In the genomic region with DNA sequence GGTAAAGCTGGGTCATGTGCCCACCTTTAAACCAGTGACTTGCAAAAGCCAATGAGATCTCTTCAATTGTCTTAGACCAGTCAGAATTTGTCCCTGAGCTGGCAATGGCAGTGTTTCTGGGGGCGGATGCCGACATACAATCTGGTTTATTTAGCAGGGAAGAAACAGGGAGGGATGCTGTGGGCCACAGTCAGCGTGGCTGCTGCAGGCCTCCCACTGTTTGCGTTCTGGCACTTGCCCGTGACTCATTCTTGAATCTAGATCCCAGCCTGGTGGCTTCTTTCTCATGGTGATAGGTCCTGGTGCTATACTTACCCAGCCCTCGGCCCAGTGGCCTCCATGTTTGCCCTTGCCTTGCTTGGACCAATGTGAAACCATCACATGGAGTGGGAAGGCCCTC, we compare ENCODE assay signal across 37 cellular contexts. TPM values are rescaled to one million over a fixed set of nuclear protein-coding genes. Genes with fewer than 3 reads are reported as not detected.
"Had no signal": no experiment of that assay in that cellular context is flagged by ENCODE, and none has a peak within 500 bp of the region (broad histone marks: within the 10 kb centered on the region; RNA-seq: fewer than 3 reads in every experiment).

No MANE protein-coding gene starts in this region.

- H3K9me3 ChIP-seq: breast epithelium, gastrocnemius medialis, thyroid gland, upper lobe of right lung had no signal

- ATAC-seq: effector memory CD8-positive, alpha-beta T cell; gastrocnemius medialis; SK-N-SH treated with all-trans-retinoic acid at 6 μM for 48 hours; stimulated activated memory B cell treated with anti-CD40 and anti-IgM and Interleukin-4, amounts not matched to agents 10 μg/mL and 1 μg/mL and 100 μg/mL, for 72 hours; stimulated activated naive CD8-positive, alpha-beta T cell treated with anti-CD3 and anti-CD28 coated beads, Interleukin-15, amount 100 ng/mL, for 72 hours; T-helper 17 cell; upper lobe of right lung had no signal

- H3K9me3 Mint-ChIP-seq: activated CD4-positive, alpha-beta T cell treated with anti-CD3 and anti-CD28 coated beads, Interleukin-2, amount 10 ng/mL, durations not matched to agents 24 days and 14 days had no signal

- H3K27me3 Mint-ChIP-seq: activated CD4-positive, alpha-beta T cell treated with anti-CD3 and anti-CD28 coated beads, Interleukin-2, amount 10 ng/mL, durations not matched to agents 24 days and 14 days; stimulated activated naive CD8-positive, alpha-beta T cell treated with anti-CD3 and anti-CD28 coated beads, Interleukin-15, amount 100 ng/mL, for 72 hours; T-helper 17 cell had no signal

- H3K4me3 ChIP-seq: breast epithelium, gastrocnemius medialis, left ventricle myocardium inferior, sigmoid colon, smooth muscle cell, thyroid gland, upper lobe of right lung had no signal

- DNase-seq: activated CD4-positive, alpha-beta T cell treated with anti-CD3 and anti-CD28 coated beads, Interleukin-2, amount 10 ng/mL, durations not matched to agents 24 days and 14 days; activated CD4-positive, CD25-positive, alpha-beta regulatory T cell treated with anti-CD3 and anti-CD28 coated beads, Interleukin-2, amount 50 U/mL, for 72 hours; activated gamma-delta T cell treated with Interleukin-2 at 50 U/mL for 16 hours; activated naive CD4-positive, alpha-beta T cell treated with anti-CD3 and anti-CD28 coated beads, Interleukin-2, amount 50 U/mL, for 16 hours; activated T-cell treated with anti-CD3 and anti-CD28 coated beads for 4 hours; amniotic stem cell; central memory CD4-positive, alpha-beta T cell; effector memory CD8-positive, alpha-beta T cell; erythroblast; gastrocnemius medialis; glutamatergic neuron; islet precursor cell; left ventricle myocardium inferior; naive B cell; sigmoid colon; stimulated activated CD4-positive, alpha-beta T cell treated with anti-CD3 and anti-CD28 coated beads, Interleukin-1b, Interleukin-23, amount 100 ng/mL, for 48 hours; stimulated activated CD4-positive, alpha-beta T cell treated with anti-CD3 and anti-CD28 coated beads, Interleukin-4, amount 100 ng/mL, for 4 hours; stimulated activated CD8-positive, alpha-beta memory T cell treated with anti-CD3 and anti-CD28 coated beads, Interleukin-4, amount 100 ng/mL, for 48 hours; stimulated activated naive CD8-positive, alpha-beta T cell treated with anti-CD3 and anti-CD28 coated beads, Interleukin-15, amount 100 ng/mL, for 72 hours; substantia nigra; T-helper 17 cell; T1000; thyroid gland; upper lobe of right lung had no signal

- H3K36me3 ChIP-seq: breast epithelium, gastrocnemius medialis, left ventricle myocardium inferior, sigmoid colon, thyroid gland, upper lobe of right lung had no signal

- H3K27me3 ChIP-seq: breast epithelium, gastrocnemius medialis, sigmoid colon, thyroid gland, upper lobe of right lung had no signal

- H3K4me3 Mint-ChIP-seq: activated CD4-positive, alpha-beta T cell treated with anti-CD3 and anti-CD28 coated beads, Interleukin-2, amount 10 ng/mL, durations not matched to agents 24 days and 14 days; activated T-helper 1 cell treated with anti-CD3 and anti-CD28 coated beads, Interleukin-12 subunit alpha, Interleukin-12 subunit beta, Interleukin-2, Interleukin-4 antibody, amounts not matched to agents 30 ng/mL and 10 ng/mL and 1 ng/mL, durations not matched to agents 14 hours and 24 hours and 36 hours; effector memory CD8-positive, alpha-beta T cell; mesothelial cell of epicardium; naive B cell; stimulated activated memory B cell treated with anti-CD40 and anti-IgM and Interleukin-4, amounts not matched to agents 10 μg/mL and 1 μg/mL and 100 μg/mL, for 72 hours; stimulated activated naive CD8-positive, alpha-beta T cell treated with anti-CD3 and anti-CD28 coated beads, Interleukin-15, amount 100 ng/mL, for 72 hours; T-helper 17 cell had no signal

- H3K4me2 ChIP-seq: smooth muscle cell had no signal

- H3K27ac ChIP-seq: breast epithelium, gastrocnemius medialis, left ventricle myocardium inferior, sigmoid colon, thyroid gland, upper lobe of right lung had no signal

- H3K27ac Mint-ChIP-seq: activated CD4-positive, alpha-beta T cell treated with anti-CD3 and anti-CD28 coated beads, Interleukin-2, amount 10 ng/mL, durations not matched to agents 24 days and 14 days; activated T-helper 1 cell treated with anti-CD3 and anti-CD28 coated beads, Interleukin-12 subunit alpha, Interleukin-12 subunit beta, Interleukin-2, Interleukin-4 antibody, amounts not matched to agents 30 ng/mL and 10 ng/mL and 1 ng/mL, durations not matched to agents 14 hours and 24 hours and 36 hours; effector memory CD8-positive, alpha-beta T cell; mesothelial cell of epicardium; stimulated activated memory B cell treated with anti-CD40 and anti-IgM and Interleukin-4, amounts not matched to agents 10 μg/mL and 1 μg/mL and 100 μg/mL, for 72 hours; stimulated activated naive CD8-positive, alpha-beta T cell treated with anti-CD3 and anti-CD28 coated beads, Interleukin-15, amount 100 ng/mL, for 72 hours; T-helper 17 cell had no signal

- H3K36me3 Mint-ChIP-seq: naive B cell; stimulated activated memory B cell treated with anti-CD40 and anti-IgM and Interleukin-4, amounts not matched to agents 10 μg/mL and 1 μg/mL and 100 μg/mL, for 72 hours had no signal

- FAIRE-seq: astrocyte, colon had no signal

- H3K4me1 Mint-ChIP-seq: activated CD4-positive, alpha-beta T cell treated with anti-CD3 and anti-CD28 coated beads, Interleukin-2, amount 10 ng/mL, durations not matched to agents 24 days and 14 days; naive B cell; stimulated activated memory B cell treated with anti-CD40 and anti-IgM and Interleukin-4, amounts not matched to agents 10 μg/mL and 1 μg/mL and 100 μg/mL, for 72 hours; T-helper 17 cell had no signal

RNA-seq across cellular contexts. Expression of a gene that starts 3.1 kb away (rescaled TPM):
- total RNA-seq: activated CD4-positive, alpha-beta T cell treated with anti-CD3 and anti-CD28 coated beads, Interleukin-2, amount 10 ng/mL, durations not matched to agents 24 days and 14 days; activated T-helper 1 cell treated with anti-CD3 and anti-CD28 coated beads, Interleukin-12 subunit alpha, Interleukin-12 subunit beta, Interleukin-2, Interleukin-4 antibody, amounts not matched to agents 30 ng/mL and 10 ng/mL and 1 ng/mL, durations not matched to agents 14 hours and 24 hours and 36 hours; astrocyte; dermis microvascular lymphatic vessel endothelial cell; gastrocnemius medialis; left ventricle myocardium inferior; lung microvascular endothelial cell; renal cortical epithelial cell; T-helper 17 cell; upper lobe of right lung had no signal
- polyA plus RNA-seq: neural cell had no signal

RNA-seq across cellular contexts. Expression of a gene that starts 32.6 kb away (rescaled TPM):
- total RNA-seq: astrocyte, breast epithelium, dermis microvascular lymphatic vessel endothelial cell, gastrocnemius medialis, left ventricle myocardium inferior, lung microvascular endothelial cell, mesothelial cell of epicardium, omental fat pad, renal cortical epithelial cell, sigmoid colon, smooth muscle cell, thyroid gland, upper lobe of right lung had no signal
- polyA plus RNA-seq: neural cell, smooth muscle cell had no signal
